Comparison of ENCODE assay signal across 1 cellular context in genomic region chr10:66586073-66586472, GRCh38.
TF ChIP-seq lines count a peak whose summit lies in the region.

No MANE protein-coding gene starts in this region.

TF ChIP-seq in WTC11, 78 proteins besides CTCF, POLR2A, EP300 and RAD21 (continued from another document):
- TF ChIP-seq E2F5 (CRISPR knock-in tag; IDR thresholded peaks at IDR 0.05) (no peak), E2F4 (CRISPR knock-in tag; IDR thresholded peaks at IDR 0.05; ENCODE audit: borderline replicate concordance, low read depth) (no peak)
